8 cellular contexts compared by ENCODE assay signal in the genomic region with DNA sequence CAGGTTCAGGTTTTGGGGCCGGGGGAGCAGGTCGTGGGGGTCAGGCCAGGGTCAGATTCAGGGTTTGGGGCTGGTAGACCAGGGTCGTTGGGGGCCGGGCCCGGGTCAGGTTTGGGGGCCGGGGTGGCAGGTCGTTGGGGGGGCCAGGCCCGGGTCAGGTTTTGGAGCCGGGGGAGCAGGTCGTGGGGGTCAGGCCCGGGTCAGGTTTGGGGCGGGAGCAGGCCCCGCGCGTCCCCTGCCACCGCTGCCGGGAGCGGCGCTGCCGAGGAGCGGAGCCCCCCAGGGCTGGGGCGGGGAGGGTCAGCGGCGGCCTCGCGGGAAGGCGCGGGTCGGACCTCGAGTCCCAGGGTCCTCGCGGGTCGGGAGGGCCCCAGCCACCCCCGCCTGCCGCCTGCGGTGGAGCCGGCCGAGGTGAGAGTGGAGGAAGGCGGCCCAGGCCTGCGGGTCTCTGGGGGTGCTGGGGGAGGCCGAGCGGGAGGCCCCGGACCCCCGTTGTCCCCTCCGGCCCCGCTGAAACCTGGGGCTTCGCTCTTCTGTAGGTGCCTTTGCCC. TPM values are rescaled to one million over a fixed set of nuclear protein-coding genes. Genes with fewer than 3 reads are reported as not detected.
A peak's percentile ranks its signal among the peaks of the same experiment; 100 is the strongest.
DNase-seq lines count a peak whose midpoint lies in the region; ATAC-seq, FAIRE-seq and TF ChIP-seq lines count a peak whose summit lies in the region.

No MANE protein-coding gene starts in this region.

- H4K91ac ChIP-seq in H1 (replicated peaks; ENCODE audit: insufficient read length, low read length): no peak overlapping the region

- H3K23ac ChIP-seq in H1 (ENCODE audit: insufficient read length): no peak overlapping the region

- H3K23me2 ChIP-seq in H1 (ENCODE audit: low read depth, low read length): peaks cover 8% of the 10 kb centered on the region; the same call in 1 of the 2 replicates

- H3K4ac ChIP-seq in H1 (replicated peaks; ENCODE audit: insufficient read length, low read depth, low read length): no peak overlapping the region

- no peak for TF ChIP-seq POLR2A in H1 (IDR thresholded peaks at IDR 0.05; ENCODE audit: control extremely low read depth in 1 of 2, low read depth in 2 of 2, low read length in 2 of 2)

- H2BK5ac ChIP-seq in H1 (ENCODE audit: low read depth, low read length): no peak overlapping the region

- no peak overlapping the region for H2AFZ ChIP-seq in H1 (ENCODE audit: low read length)

- WGBS in H1 (ENCODE audit: extremely low coverage in 1 of 2, insufficient coverage in 1 of 2, insufficient read length in 1 of 2, insufficient replicate concordance in 2 of 2, low coverage in 1 of 2, low lambda C conversion rate in 2 of 2, missing lambda C conversion rate in 1 of 2), 2 experiments: 8% methylated on average over 4 of the region's 47 CpGs; no CpG with 5 or more reads in 1 of the 2 experiments

- no peak overlapping the region for H2BK12ac ChIP-seq in H1 (ENCODE audit: low read depth, low read length)

- H3K4me1 Mint-ChIP-seq in natural killer cell treated with Interleukin-12 subunit alpha and Interleukin-12 subunit beta and Interleukin-15 and Interleukin-18, amount 100 ng/mL, for 72 hours (ENCODE audit: low read depth in 2 of 2): peaks cover 25 to 26% of the 10 kb centered on the region in 2 donors

- H3K79me2 ChIP-seq in H1 (ENCODE audit: control insufficient read depth in 1 of 2, insufficient read depth in 2 of 2, low read length in 2 of 2): peaks cover 0 to 10% of the 10 kb centered on the region in 2 experiments; a peak in 1 of 4 replicates

- H2BK120ac ChIP-seq in H1 (replicated peaks; ENCODE audit: low read depth, low read length): no peak overlapping the region

- H3K56ac ChIP-seq in H1 (replicated peaks; ENCODE audit: insufficient read length, low read depth, low read length): no peak overlapping the region

- H3K9me3 ChIP-seq in BLaER1 (no peaks in the 10 kb centered on the region), H1 (ENCODE audit: insufficient read depth in 2 of 2, low read depth in 1 of 2, low read length in 1 of 2) (no peaks in the 10 kb centered on the region)

- peaks cover 39% of the 10 kb centered on the region for H4K20me1 ChIP-seq in BLaER1
- peaks cover 17 to 25% of the 10 kb centered on the region in 2 experiments for H4K20me1 ChIP-seq in H1 (replicated peaks in 1 of 2; ENCODE audit: control insufficient read depth in 1 of 2, insufficient read depth in 2 of 2, low read length in 2 of 2)

- H3K27me3 Mint-ChIP-seq in natural killer cell treated with Interleukin-12 subunit alpha and Interleukin-12 subunit beta and Interleukin-15 and Interleukin-18, amount 100 ng/mL, for 72 hours: no peaks in the 10 kb centered on the region

- H3K9me3 Mint-ChIP-seq in natural killer cell treated with Interleukin-12 subunit alpha and Interleukin-12 subunit beta and Interleukin-15 and Interleukin-18, amount 100 ng/mL, for 72 hours: no peaks in the 10 kb centered on the region

- DNase-seq in NCI-H69 (lab: John Stamatoyannopoulos, UW) (peak; percentile 23), H1 (ENCODE audit: low read depth in 1 of 2, low spot score in 2 of 2) (no peak), NCI-H1436 treated with DMSO at 0.1 percent for 48 hours (lab: John Stamatoyannopoulos, UW) (no peak), glomerular visceral epithelial cell (ENCODE audit: extremely low spot score) (no peak), DMS79 treated with DMSO at 0.1 percent for 48 hours (lab: John Stamatoyannopoulos, UW) (no peak), DMS79 (lab: John Stamatoyannopoulos, UW) (no peak)
- DNase-seq in natural killer cell treated with Interleukin-12 subunit alpha and Interleukin-12 subunit beta and Interleukin-15 and Interleukin-18, amount 100 ng/mL, for 72 hours (ENCODE audit: low spot score): no peak

- TF ChIP-seq EP300 in H1 (IDR thresholded peaks at IDR 0.05; ENCODE audit: borderline replicate concordance in 1 of 2, low read depth in 2 of 2, low read length in 2 of 2): no peak

- peak overlapping the region; percentile 99 for H3K27ac ChIP-seq in BLaER1
- H3K27ac ChIP-seq in H1 (ENCODE audit: low read depth, low read length): no peak overlapping the region

- POLR2A ChIA-PET in H1 (lab: Charles Lee; ENCODE audit: partially characterized antibody): interaction anchor here (1.9 kb wide), 1 partner anchor 39 kb away, joined by 5 read pairs; no protein-coding TSS in a partner anchor

- peak overlapping the region; percentile 98 for H3K4me3 Mint-ChIP-seq in natural killer cell treated with Interleukin-12 subunit alpha and Interleukin-12 subunit beta and Interleukin-15 and Interleukin-18, amount 100 ng/mL, for 72 hours

- CTCF ChIA-PET in H1 (lab: Charles Lee; ENCODE audit: partially characterized antibody): interaction anchor here (0.9 to 1.5 kb wide), 2 partner anchors 43 to 52 kb away, joined by 3 read pairs; no protein-coding TSS in a partner anchor

- peak overlapping the region; percentile 99 for H3K4me3 ChIP-seq in BLaER1
- H3K4me3 ChIP-seq in H1 (ENCODE audit: extremely low read depth in 1 of 4, insufficient read depth in 2 of 4, low read depth in 3 of 4, low read length in 4 of 4): peak overlapping the region; percentile 43 to 78 (median 45)

- no peak for ATAC-seq in natural killer cell treated with Interleukin-12 subunit alpha and Interleukin-12 subunit beta and Interleukin-15 and Interleukin-18, amount 100 ng/mL, for 72 hours

- FAIRE-seq in H1 (lab: Jason Lieb, UNC): no peak

- no peak overlapping the region for H2AK5ac ChIP-seq in H1 (ENCODE audit: low read depth, low read length)

- H3K4me1 ChIP-seq in BLaER1 (peaks cover 71% of the 10 kb centered on the region), H1 (replicated peaks in 1 of 4; ENCODE audit: control insufficient read depth in 3 of 4, insufficient read depth in 4 of 4, low read length in 3 of 4) (peaks cover 2 to 32% (median 17%) of the 10 kb centered on the region in 4 experiments; a peak in 6 of 7 replicates)

- H3K36me3 ChIP-seq in BLaER1 (peaks cover 7% of the 10 kb centered on the region), H1 (ENCODE audit: control insufficient read depth in 2 of 4, insufficient read depth in 4 of 4, low read length in 3 of 4) (no peaks in the 10 kb centered on the region)

- peak overlapping the region; percentile 99 for H3K9ac ChIP-seq in BLaER1
- peak overlapping the region in 1 of 4 experiments; percentile 83; a peak in 1 of 7 replicates for H3K9ac ChIP-seq in H1 (replicated peaks in 1 of 4; ENCODE audit: extremely low read depth in 1 of 4, low read depth in 3 of 4, low read length in 3 of 4)

- no peak overlapping the region for H3K14ac ChIP-seq in H1 (ENCODE audit: insufficient read length)

- TF ChIP-seq RAD21 in H1 (IDR thresholded peaks at IDR 0.05 in 1 of 2, conservative IDR thresholded peaks at IDR 0.05 in 1 of 2; ENCODE audit: low read depth in 2 of 2, low read length in 2 of 2): no peak

- H2BK20ac ChIP-seq in H1 (ENCODE audit: low read length): no peak overlapping the region

- peak overlapping the region; percentile 84 to 93 for H3K27ac Mint-ChIP-seq in natural killer cell treated with Interleukin-12 subunit alpha and Interleukin-12 subunit beta and Interleukin-15 and Interleukin-18, amount 100 ng/mL, for 72 hours

- H3K79me1 ChIP-seq in H1 (ENCODE audit: low read depth, low read length): peaks cover 8% of the 10 kb centered on the region; the same call in 1 of the 2 replicates

- TF ChIP-seq CTCF in H1 (IDR thresholded peaks at IDR 0.05; ENCODE audit: control extremely low read depth in 1 of 3, insufficient read depth in 1 of 3, low read depth in 1 of 3, low read length in 3 of 3): no peak

- H3K4me2 ChIP-seq in BLaER1 (peak overlapping the region; percentile 98), H1 (ENCODE audit: insufficient read depth in 1 of 2, low read depth in 2 of 2, low read length in 2 of 2) (peak overlapping the region; percentile 70 to 90)

- H3K27me3 ChIP-seq in BLaER1 (peaks cover 21% of the 10 kb centered on the region), H1 (replicated peaks in 1 of 4; ENCODE audit: control insufficient read depth in 3 of 4, extremely low read depth in 1 of 4, insufficient read depth in 3 of 4, low read length in 3 of 4) (peaks cover 0 to 13% (median 5%) of the 10 kb centered on the region in 4 experiments; a peak in 3 of 7 replicates)

- no peak overlapping the region for H2BK15ac ChIP-seq in H1 (ENCODE audit: low read length)

- no peak overlapping the region; the same call in 1 of the 2 replicates for H3K18ac ChIP-seq in H1 (ENCODE audit: extremely low read depth, low read length)

- 0 out of 2 replicates have a peak overlapping the region, but pooled peaks have one; percentile 3 for H4K8ac ChIP-seq in H1 (ENCODE audit: extremely low read depth, insufficient read depth, low read length)

- no peak overlapping the region for H4K5ac ChIP-seq in H1 (ENCODE audit: insufficient read length, low read depth, low read length)

- no peaks in the 10 kb centered on the region for H3K36me3 Mint-ChIP-seq in natural killer cell treated with Interleukin-12 subunit alpha and Interleukin-12 subunit beta and Interleukin-15 and Interleukin-18, amount 100 ng/mL, for 72 hours

RNA-seq across cellular contexts. Expression of a gene that starts 0.5 kb away (rescaled TPM):
- total RNA-seq in H1 (2021; fragmentation: NEBNext Ultra II Directional; extraction: Animal tissue kit (Norgen Biotek cat#: 25700)): 57.5 and 60.0 TPM in 2 replicates
- 44.2 and 88.8 TPM in 2 replicates for polyA plus RNA-seq in H1 (2011; rRNA removed)
- 59.7 TPM for polyA plus RNA-seq in H1 (2011; cell fraction: cytosol; rRNA removed)
- polyA plus RNA-seq in H1 (2011; cell fraction: nucleus; rRNA removed): 170 TPM
- polyA plus RNA-seq in H1 (2012, experiment 1 of 2): 38.3 to 63.0 TPM (median 60.8 TPM) in 4 replicates
- 46.4 TPM for polyA plus RNA-seq in H1 (2012, experiment 2 of 2)
- polyA plus RNA-seq in H1 (2013, experiment 1 of 2): 46.6 TPM
- polyA plus RNA-seq in H1 (2013, experiment 2 of 2): 45.5 TPM
- 17.2 and 19.0 TPM in 2 replicates for polyA minus RNA-seq in H1 (2011; rRNA and poly(A)+ RNA removed)
- 23.3 TPM for polyA minus RNA-seq in H1 (2011; cell fraction: cytosol; rRNA and poly(A)+ RNA removed)
- 30.3 TPM for polyA minus RNA-seq in H1 (2011; cell fraction: nucleus; rRNA and poly(A)+ RNA removed)
- 100 to 1,000 TPM in 1 of 2 donors, 10 to 100 TPM in 1; 71.0 to 139 TPM for total RNA-seq in natural killer cell treated with Interleukin-12 subunit alpha and Interleukin-12 subunit beta and Interleukin-15 and Interleukin-18, amount 100 ng/mL, for 72 hours

RNA-seq across cellular contexts. Expression of a gene that starts 14.6 kb away (rescaled TPM):
- total RNA-seq in H1 (2021; fragmentation: NEBNext Ultra II Directional; extraction: Animal tissue kit (Norgen Biotek cat#: 25700)): 16.8 and 18.6 TPM in 2 replicates
- polyA plus RNA-seq in H1 (2011; rRNA removed): 25.1 and 34.1 TPM in 2 replicates
- 30.9 TPM for polyA plus RNA-seq in H1 (2011; cell fraction: cytosol; rRNA removed)
- 69.8 TPM for polyA plus RNA-seq in H1 (2011; cell fraction: nucleus; rRNA removed)
- 12.9 to 24.6 TPM (median 20.6 TPM) in 4 replicates for polyA plus RNA-seq in H1 (2012, experiment 1 of 2)
- 13.2 TPM for polyA plus RNA-seq in H1 (2012, experiment 2 of 2)
- polyA plus RNA-seq in H1 (2013, experiment 1 of 2): 16.6 TPM
- 14.1 TPM for polyA plus RNA-seq in H1 (2013, experiment 2 of 2)
- polyA minus RNA-seq in H1 (2011; rRNA and poly(A)+ RNA removed): 6.4 and 7.1 TPM in 2 replicates
- 6.4 TPM for polyA minus RNA-seq in H1 (2011; cell fraction: cytosol; rRNA and poly(A)+ RNA removed)
- 9.8 TPM for polyA minus RNA-seq in H1 (2011; cell fraction: nucleus; rRNA and poly(A)+ RNA removed)
- total RNA-seq in natural killer cell treated with Interleukin-12 subunit alpha and Interleukin-12 subunit beta and Interleukin-15 and Interleukin-18, amount 100 ng/mL, for 72 hours: 10 to 100 TPM; 23.4 to 43.3 TPM

RNA-seq across cellular contexts. Expression of a gene that starts 15.7 kb away (rescaled TPM):
- 5.0 and 5.4 TPM in 2 replicates for total RNA-seq in H1 (2021; fragmentation: NEBNext Ultra II Directional; extraction: Animal tissue kit (Norgen Biotek cat#: 25700))
- polyA plus RNA-seq in H1 (2011; rRNA removed): 3.5 and 6.0 TPM in 2 replicates
- 4.2 TPM for polyA plus RNA-seq in H1 (2011; cell fraction: cytosol; rRNA removed)
- 8.3 TPM for polyA plus RNA-seq in H1 (2011; cell fraction: nucleus; rRNA removed)
- polyA plus RNA-seq in H1 (2012, experiment 1 of 2): 3.9 to 6.9 TPM (median 5.9 TPM) in 4 replicates
- 4.1 TPM for polyA plus RNA-seq in H1 (2012, experiment 2 of 2)
- polyA plus RNA-seq in H1 (2013, experiment 1 of 2): 4.8 TPM
- polyA plus RNA-seq in H1 (2013, experiment 2 of 2): 5.1 TPM
- polyA minus RNA-seq in H1 (2011; rRNA and poly(A)+ RNA removed): 0.78 and 0.91 TPM in 2 replicates
- polyA minus RNA-seq in H1 (2011; cell fraction: cytosol; rRNA and poly(A)+ RNA removed): 2.8 TPM
- 2.8 TPM for polyA minus RNA-seq in H1 (2011; cell fraction: nucleus; rRNA and poly(A)+ RNA removed)
- total RNA-seq in natural killer cell treated with Interleukin-12 subunit alpha and Interleukin-12 subunit beta and Interleukin-15 and Interleukin-18, amount 100 ng/mL, for 72 hours: 1 to 10 TPM; 3.0 to 3.5 TPM

RNA-seq across cellular contexts. Expression of a gene that starts 58.6 kb away (rescaled TPM):
- 23.5 and 24.7 TPM in 2 replicates for total RNA-seq in H1 (2021; fragmentation: NEBNext Ultra II Directional; extraction: Animal tissue kit (Norgen Biotek cat#: 25700))
- 24.2 and 33.6 TPM in 2 replicates for polyA plus RNA-seq in H1 (2011; rRNA removed)
- 23.5 TPM for polyA plus RNA-seq in H1 (2011; cell fraction: cytosol; rRNA removed)
- 176 TPM for polyA plus RNA-seq in H1 (2011; cell fraction: nucleus; rRNA removed)
- polyA plus RNA-seq in H1 (2012, experiment 1 of 2): 18.5 to 28.4 TPM (median 26.1 TPM) in 4 replicates
- polyA plus RNA-seq in H1 (2012, experiment 2 of 2): 17.2 TPM
- 14.6 TPM for polyA plus RNA-seq in H1 (2013, experiment 1 of 2)
- 13.0 TPM for polyA plus RNA-seq in H1 (2013, experiment 2 of 2)
- polyA minus RNA-seq in H1 (2011; rRNA and poly(A)+ RNA removed): 14.8 and 14.9 TPM in 2 replicates
- 13.8 TPM for polyA minus RNA-seq in H1 (2011; cell fraction: cytosol; rRNA and poly(A)+ RNA removed)
- polyA minus RNA-seq in H1 (2011; cell fraction: nucleus; rRNA and poly(A)+ RNA removed): 34.9 TPM
- total RNA-seq in natural killer cell treated with Interleukin-12 subunit alpha and Interleukin-12 subunit beta and Interleukin-15 and Interleukin-18, amount 100 ng/mL, for 72 hours: 10 to 100 TPM; 47.6 to 80.1 TPM
